In genomic region chr4:84498203-84499026, GRCh38 we compare ENCODE assay signal across 1 cellular context.
A peak's percentile ranks its signal among the peaks of the same experiment; 100 is the strongest.
TF ChIP-seq lines count a peak whose summit lies in the region.

No MANE protein-coding gene starts in this region.

TF ChIP-seq in HEK293, 187 proteins besides CTCF, POLR2A, EP300 and RAD21 (continued from another document):
- TF ChIP-seq SCRT1 (tag by site-specific recombination; IDR thresholded peaks at IDR 0.05; ENCODE audit: borderline replicate concordance) (no peak), ZNF169 (tag by site-specific recombination; IDR thresholded peaks at IDR 0.05) (no peak), ZXDB (tag by site-specific recombination; IDR thresholded peaks at IDR 0.05) (no peak), ZNF560 (tag by site-specific recombination; IDR thresholded peaks at IDR 0.05; ENCODE audit: borderline replicate concordance) (no peak), ZNF488 (tag by site-specific recombination; IDR thresholded peaks at IDR 0.05) (no peak), ZBTB1 (tag by site-specific recombination; IDR thresholded peaks at IDR 0.05) (no peak), ZBTB8A (tag by site-specific recombination; IDR thresholded peaks at IDR 0.05) (peak; percentile 95), ZBTB26 (tag by site-specific recombination; optimal IDR thresholded peaks at IDR 0.05) (peak; percentile 85), ZNF571 (tag by site-specific recombination; IDR thresholded peaks at IDR 0.05) (no peak), MZF1 (tag by site-specific recombination; IDR thresholded peaks at IDR 0.05; ENCODE audit: borderline replicate concordance) (no peak), PRDM10 (tag by site-specific recombination; IDR thresholded peaks at IDR 0.05) (no peak), OVOL3 (tag by site-specific recombination; IDR thresholded peaks at IDR 0.05) (no peak), PRDM6 (tag by site-specific recombination; IDR thresholded peaks at IDR 0.05) (no peak), ZFP3 (tag by site-specific recombination; IDR thresholded peaks at IDR 0.05; ENCODE audit: low read depth) (no peak), ZNF354C (tag by site-specific recombination; IDR thresholded peaks at IDR 0.05; ENCODE audit: borderline replicate concordance, low read depth) (no peak), SP7 (tag by site-specific recombination; IDR thresholded peaks at IDR 0.05) (no peak), ZNF660 (tag by site-specific recombination; IDR thresholded peaks at IDR 0.05) (no peak)
TF ChIP-seq in HEK293: peak in this region for 19.
